19 cellular contexts compared by ENCODE assay signal in genomic region chr9:116998305-116998704, GRCh38.
DNase-seq lines count a peak whose midpoint lies in the region; ATAC-seq, FAIRE-seq and TF ChIP-seq lines count a peak whose summit lies in the region.
"Had no signal": no experiment of that assay in that cellular context is flagged by ENCODE, and none has a peak within 500 bp of the region (broad histone marks: within the 10 kb centered on the region; RNA-seq: fewer than 3 reads in every experiment).

No MANE protein-coding gene starts in this region.

- CTCF ChIA-PET in activated CD8-positive, alpha-beta T cell treated with anti-CD3 and anti-CD28 coated beads for 36 hours (lab: Charles Lee) = no interaction called here

- intact Hi-C loops in activated CD8-positive, alpha-beta T cell treated with anti-CD3 and anti-CD28 coated beads for 36 hours (cut with micrococcal nuclease) = no loop called here

- H3K4me1 ChIP-seq in SJCRH30 = peaks cover 15% of the 10 kb centered on the region
- no peaks in the 10 kb centered on the region for H3K4me1 ChIP-seq in hepatocyte (ENCODE audit: insufficient read depth)
- H3K4me1 ChIP-seq: esophagus squamous epithelium, left ventricle myocardium inferior, prostate gland had no signal

- H3K27ac ChIP-seq in SJCRH30 = no peak overlapping the region
- H3K27ac ChIP-seq in hepatocyte = no peak overlapping the region
- H3K27ac ChIP-seq: esophagus squamous epithelium, left ventricle myocardium inferior, prostate gland had no signal

- H4K20me1 ChIP-seq in hepatocyte (ENCODE audit: insufficient read depth, poor library complexity, severe bottlenecking) = no peaks in the 10 kb centered on the region

- H3K9me2 ChIP-seq in hepatocyte (replicated peaks; ENCODE audit: insufficient read depth) = no peaks in the 10 kb centered on the region

- no peaks in the 10 kb centered on the region for H3K27me3 ChIP-seq in H7 (ENCODE audit: control insufficient read depth, insufficient read depth, low read length)
- no peaks in the 10 kb centered on the region for H3K27me3 ChIP-seq in SJCRH30
- H3K27me3 ChIP-seq in hepatocyte = no peaks in the 10 kb centered on the region
- H3K27me3 ChIP-seq: esophagus squamous epithelium had no signal

- no peaks in the 10 kb centered on the region for H3K79me2 ChIP-seq in hepatocyte

- no peaks in the 10 kb centered on the region for H3K36me3 ChIP-seq in H7 (replicated peaks; ENCODE audit: control insufficient read depth, insufficient read depth, low read length)
- H3K36me3 ChIP-seq in SJCRH30 = no peaks in the 10 kb centered on the region
- no peaks in the 10 kb centered on the region for H3K36me3 ChIP-seq in hepatocyte (replicated peaks; ENCODE audit: insufficient read depth, low read depth)
- H3K36me3 ChIP-seq: esophagus squamous epithelium, left ventricle myocardium inferior, prostate gland had no signal

- no peaks in the 10 kb centered on the region for H3K4me1 Mint-ChIP-seq in activated CD8-positive, alpha-beta T cell treated with anti-CD3 and anti-CD28 coated beads for 36 hours (ENCODE audit: low read depth)
- H3K4me1 Mint-ChIP-seq: H9 had no signal

- H3K36me3 Mint-ChIP-seq in activated CD8-positive, alpha-beta T cell treated with anti-CD3 and anti-CD28 coated beads for 36 hours (ENCODE audit: low read depth) = no peaks in the 10 kb centered on the region

- H3K9me3 Mint-ChIP-seq in activated CD8-positive, alpha-beta T cell treated with anti-CD3 and anti-CD28 coated beads for 36 hours = no peaks in the 10 kb centered on the region
- H3K9me3 Mint-ChIP-seq: H9 had no signal

- H3K9me3 ChIP-seq in SJCRH30 (replicated peaks) (no peaks in the 10 kb centered on the region), hepatocyte (ENCODE audit: low read depth) (no peaks in the 10 kb centered on the region)
- H3K9me3 ChIP-seq: esophagus squamous epithelium, left ventricle myocardium inferior, prostate gland had no signal

- no peak for ATAC-seq in activated CD8-positive, alpha-beta T cell treated with anti-CD3 and anti-CD28 coated beads for 36 hours
- ATAC-seq in omental fat pad (ENCODE audit: low FRiP score) = no peak
- ATAC-seq: activated T-cell treated with anti-CD3 and anti-CD28 coated beads, Interleukin-2, amount 50 U/mL, for 72 hours had no signal

- no peak overlapping the region for H3K4me2 ChIP-seq in hepatocyte

- POLR2A ChIA-PET in activated CD8-positive, alpha-beta T cell treated with anti-CD3 and anti-CD28 coated beads for 36 hours (lab: Charles Lee) = no interaction called here

- no peak overlapping the region for H2AFZ ChIP-seq in hepatocyte

- no peak for FAIRE-seq in HTR-8/SVneo (lab: Jason Lieb, UNC)

- TF ChIP-seq CTCF in hepatocyte (IDR thresholded peaks at IDR 0.05; ENCODE audit: poor library complexity) = no peak
- TF ChIP-seq CTCF in activated CD8-positive, alpha-beta T cell treated with anti-CD3 and anti-CD28 coated beads for 36 hours (IDR thresholded peaks at IDR 0.05) = no peak
- no peak for TF ChIP-seq CTCF in omental fat pad (IDR thresholded peaks at IDR 0.05)

- H3K27ac Mint-ChIP-seq in activated CD8-positive, alpha-beta T cell treated with anti-CD3 and anti-CD28 coated beads for 36 hours = no peak overlapping the region
- H3K27ac Mint-ChIP-seq: activated T-cell treated with anti-CD3 and anti-CD28 coated beads, Interleukin-2, amount 50 U/mL, for 72 hours; H9 had no signal

- no peak overlapping the region for H3K4me3 Mint-ChIP-seq in activated CD8-positive, alpha-beta T cell treated with anti-CD3 and anti-CD28 coated beads for 36 hours
- H3K4me3 Mint-ChIP-seq: activated T-cell treated with anti-CD3 and anti-CD28 coated beads, Interleukin-2, amount 50 U/mL, for 72 hours; H9 had no signal

- DNase-seq in A172 (ENCODE audit: low spot score) (peak; percentile 18), H7 (peak; percentile 42), SJCRH30 (peak; percentile 37 to 75), hepatocyte (ENCODE audit: low spot score) (peak; percentile 64), HTR-8/SVneo (ENCODE audit: insufficient read length, low spot score) (no peak), epidermal melanocyte (ENCODE audit: insufficient read length, low spot score) (no peak), omental fat pad (ENCODE audit: low spot score) (no peak)
- DNase-seq in activated CD8-positive, alpha-beta T cell treated with anti-CD3 and anti-CD28 coated beads for 36 hours = no peak
- DNase-seq: activated CD4-positive, CD25-positive, alpha-beta regulatory T cell; activated T-cell treated with anti-CD3 and anti-CD28 coated beads, Interleukin-2, amount 50 U/mL, for 72 hours; caudate nucleus; esophagus squamous epithelium; GDM1; H9; left ventricle myocardium inferior; NCI-H2227 treated with DMSO at 0.1 percent for 48 hours; SIG-M5; stimulated activated CD4-positive, alpha-beta T cell treated with anti-CD3 and anti-CD28 coated beads, Interleukin-4, amount 100 ng/mL, for 4 hours had no signal

- no peaks in the 10 kb centered on the region for H3K27me3 Mint-ChIP-seq in activated CD8-positive, alpha-beta T cell treated with anti-CD3 and anti-CD28 coated beads for 36 hours

- H3K4me3 ChIP-seq in H7 (ENCODE audit: insufficient read depth, low read depth, low read length) (no peak overlapping the region), SJCRH30 (no peak overlapping the region), hepatocyte (no peak overlapping the region)
- H3K4me3 ChIP-seq: esophagus squamous epithelium, left ventricle myocardium inferior, prostate gland had no signal

Comparison
In these comparisons a context has a peak if more than half of its experiments do, and no peak if none do; other contexts are left out.
1. DNase-seq: peak in A172 (single experiment), H7 (single experiment), SJCRH30 (2 of 2) and hepatocyte (single experiment); none in HTR-8/SVneo (single experiment), epidermal melanocyte (single experiment), activated CD8-positive, alpha-beta T cell treated with anti-CD3 and anti-CD28 coated beads for 36 hours (single experiment) and omental fat pad (single experiment).